In the genomic region with DNA sequence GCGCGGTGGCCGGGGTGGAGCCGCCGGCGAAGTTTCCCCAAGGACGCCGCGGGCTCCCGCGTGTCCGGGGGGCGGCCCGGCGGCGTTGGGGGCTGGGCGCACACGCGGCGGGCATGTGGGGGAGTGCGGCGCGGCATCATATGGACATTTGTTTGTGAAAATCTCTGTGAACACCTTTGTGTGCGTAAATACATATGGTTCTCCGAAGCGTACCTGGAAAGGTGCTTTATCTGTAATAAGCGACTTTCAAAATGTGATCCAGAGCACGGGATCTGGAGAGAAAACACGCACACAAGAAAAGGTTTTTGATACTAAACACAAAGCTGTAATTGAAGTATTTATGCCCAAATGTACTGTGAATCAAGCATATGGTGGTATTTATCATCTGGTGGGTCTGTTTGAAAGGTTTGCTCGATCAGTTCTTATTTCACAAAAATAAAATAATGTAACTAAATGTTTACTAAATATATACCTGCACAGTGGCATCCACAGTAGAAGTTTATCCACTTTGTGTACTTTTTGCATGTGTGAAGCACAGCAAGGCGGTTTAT, we compare ENCODE assay signal across 8 cellular contexts. TPM values are rescaled to one million over a fixed set of nuclear protein-coding genes. Genes with fewer than 3 reads are reported as not detected.
DNase-seq lines count a peak whose midpoint lies in the region; ATAC-seq and TF ChIP-seq lines count a peak whose summit lies in the region.

No MANE protein-coding gene starts in this region.

- H3K27me3 ChIP-seq in right atrium auricular region, result no peaks in the 10 kb centered on the region
- H3K27me3 ChIP-seq in stomach, result no peaks in the 10 kb centered on the region

- TF ChIP-seq POLR2A in stomach (IDR thresholded peaks at IDR 0.05), result no peak

- H3K27me3 Mint-ChIP-seq in activated T-cell treated with anti-CD3 and anti-CD28 coated beads, Interleukin-2, amount 50 U/mL, for 72 hours (ENCODE audit: low read depth), result no peaks in the 10 kb centered on the region

- H3K9me3 ChIP-seq in right atrium auricular region, result no peaks in the 10 kb centered on the region
- no peaks in the 10 kb centered on the region for H3K9me3 ChIP-seq in iPS-18c (ENCODE audit: control insufficient read depth, insufficient read depth, low read length)
- no peaks in the 10 kb centered on the region for H3K9me3 ChIP-seq in stomach

- no peaks in the 10 kb centered on the region for H3K9me3 Mint-ChIP-seq in activated T-cell treated with anti-CD3 and anti-CD28 coated beads, Interleukin-2, amount 50 U/mL, for 72 hours

- no peak for TF ChIP-seq EP300 in stomach (IDR thresholded peaks at IDR 0.05)

- H3K27ac ChIP-seq in right atrium auricular region, result peak overlapping the region; percentile 81 to 99
- peak overlapping the region; percentile 91 to 100 (median 99) for H3K27ac ChIP-seq in stomach

- peaks cover 55% of the 10 kb centered on the region for H3K4me1 Mint-ChIP-seq in activated T-cell treated with anti-CD3 and anti-CD28 coated beads, Interleukin-2, amount 50 U/mL, for 72 hours (ENCODE audit: low read depth)

- peaks cover 12 to 13% of the 10 kb centered on the region in 2 donors for H3K36me3 Mint-ChIP-seq in activated T-cell treated with anti-CD3 and anti-CD28 coated beads, Interleukin-2, amount 50 U/mL, for 72 hours (ENCODE audit: insufficient read depth in 2 of 2)

- DNase-seq in right atrium auricular region (ENCODE audit: low spot score), result no peak
- no peak for DNase-seq in Right ventricle myocardium superior
- DNase-seq in activated T-cell treated with anti-CD3 and anti-CD28 coated beads, Interleukin-2, amount 50 U/mL, for 72 hours, result no peak
- no peak for DNase-seq in stomach
- no peak for DNase-seq in NCI-H524 (lab: John Stamatoyannopoulos, UW)
- no peak for DNase-seq in DMS53 (lab: John Stamatoyannopoulos, UW)

- H3K36me3 ChIP-seq in right atrium auricular region (no peaks in the 10 kb centered on the region), stomach (no peaks in the 10 kb centered on the region)

- H3K4me3 ChIP-seq in right atrium auricular region (peak overlapping the region; percentile 38 to 99), iPS-18c (ENCODE audit: insufficient read depth, low read depth, low read length) (peak overlapping the region; percentile 50), stomach (peak overlapping the region; percentile 75 to 98 (median 92))

- intact Hi-C loops in Right ventricle myocardium superior (cut with DNase I) (loop anchor here (2.0 kb wide), 1 partner anchor 161 kb away; no protein-coding TSS in a partner anchor), stomach (cut with DNase I; ENCODE audit: low total_unique reads) (no loop called here)

- H3K4me1 ChIP-seq in right atrium auricular region (peaks cover 0 to 25% of the 10 kb centered on the region in 2 donors), stomach (peaks cover 13 to 52% (median 34%) of the 10 kb centered on the region in 4 donors)

- TF ChIP-seq CTCF in right atrium auricular region (IDR thresholded peaks at IDR 0.05) (no peak), stomach (IDR thresholded peaks at IDR 0.05) (no peak)

- H3K27ac Mint-ChIP-seq in activated T-cell treated with anti-CD3 and anti-CD28 coated beads, Interleukin-2, amount 50 U/mL, for 72 hours, result peak overlapping the region; percentile 84

- 1 to 3% (median 1%) methylated on average over 21 to 31 of the region's 31 CpGs for WGBS in stomach, 5 donors

- peak overlapping the region; percentile 75 to 76 for H3K4me3 Mint-ChIP-seq in activated T-cell treated with anti-CD3 and anti-CD28 coated beads, Interleukin-2, amount 50 U/mL, for 72 hours

- ATAC-seq in Right ventricle myocardium superior (ENCODE audit: poor library complexity) (no peak), GM19463 (IDR thresholded peaks at IDR 0.05; ENCODE audit: unreplicated experiment) (no peak)
- ATAC-seq in activated T-cell treated with anti-CD3 and anti-CD28 coated beads, Interleukin-2, amount 50 U/mL, for 72 hours (replicated peaks in 1 of 2), result no peak

RNA-seq across cellular contexts. Expression of a gene that starts 0.7 kb away (rescaled TPM):
- total RNA-seq in right atrium auricular region (10 to 100 TPM; 68.2 to 79.9 TPM), Right ventricle myocardium superior (90.8 TPM), stomach (100 to 1,000 TPM in 1 of 5 donors, 10 to 100 TPM in 4; 11.6 to 217 (median 66.5) TPM)
- total RNA-seq in activated T-cell treated with anti-CD3 and anti-CD28 coated beads, Interleukin-2, amount 50 U/mL, for 72 hours, result 100 to 1,000 TPM; 179 to 240 TPM
- 10 to 100 TPM; 17.9 to 22.3 (median 20.2) TPM for polyA plus RNA-seq in stomach
